In genomic region chrX:40912576-40912975, GRCh38 we compare ENCODE assay signal across 15 cellular contexts.
A peak's percentile ranks its signal among the peaks of the same experiment; 100 is the strongest.
DNase-seq lines count a peak whose midpoint lies in the region; ATAC-seq and TF ChIP-seq lines count a peak whose summit lies in the region.
"Had no signal": no experiment of that assay in that cellular context is flagged by ENCODE, and none has a peak within 500 bp of the region (broad histone marks: within the 10 kb centered on the region; RNA-seq: fewer than 3 reads in every experiment).

No MANE protein-coding gene starts in this region.

- peaks cover 24% of the 10 kb centered on the region for H3K4me1 ChIP-seq in RWPE2 (ENCODE audit: insufficient read depth, poor library complexity, severe bottlenecking)
- H3K4me1 ChIP-seq: gastrocnemius medialis, left ventricle myocardium inferior had no signal

- ATAC-seq in RWPE2 (ENCODE audit: low read depth) (peak; percentile 80), GM18870 (IDR thresholded peaks at IDR 0.05; ENCODE audit: unreplicated experiment) (no peak), GM21723 (IDR thresholded peaks at IDR 0.05; ENCODE audit: unreplicated experiment) (no peak)
- ATAC-seq: gastrocnemius medialis had no signal

- no peak for TF ChIP-seq CTCF in RWPE2 (IDR thresholded peaks at IDR 0.05; ENCODE audit: poor library complexity, severe bottlenecking)

- no peaks in the 10 kb centered on the region for H3K36me3 ChIP-seq in RWPE2 (ENCODE audit: low read depth)
- H3K36me3 ChIP-seq: gastrocnemius medialis, left ventricle myocardium inferior, ovary had no signal

- peak; percentile 48 for DNase-seq in ELR (ENCODE audit: low read depth)
- DNase-seq in NCI-H1694 treated with DMSO at 0.1 percent for 48 hours (lab: John Stamatoyannopoulos, UW), result peak; percentile 98
- DNase-seq in RWPE2 (ENCODE audit: low spot score), result peak; percentile 51
- peak; percentile 36 for DNase-seq in myocyte (ENCODE audit: low read depth)
- no peak for DNase-seq in NK-92 (lab: John Stamatoyannopoulos, UW; ENCODE audit: unreplicated experiment)
- DNase-seq: activated CD4-positive, CD25-positive, alpha-beta regulatory T cell treated with anti-CD3 and anti-CD28 coated beads, Interleukin-2, amount 50 U/mL, for 72 hours; activated effector memory CD4-positive, alpha-beta T cell treated with anti-CD3 and anti-CD28 coated beads, Interleukin-2, amount 50 U/mL, for 16 hours; gastrocnemius medialis; left ventricle myocardium inferior; NCI-H526 treated with DMSO at 0.1 percent for 48 hours; ovary; stimulated activated CD4-positive, alpha-beta T cell treated with anti-CD3 and anti-CD28 coated beads, Interleukin-4, amount 100 ng/mL, for 4 hours had no signal

- H3K4me3 ChIP-seq in RWPE2 (ENCODE audit: severe bottlenecking), result no peak overlapping the region
- H3K4me3 ChIP-seq: coronary artery, gastrocnemius medialis, left ventricle myocardium inferior, ovary had no signal

- H3K9me3 ChIP-seq in RWPE2 (ENCODE audit: severe bottlenecking), result no peaks in the 10 kb centered on the region
- H3K9me3 ChIP-seq: gastrocnemius medialis, left ventricle myocardium inferior, ovary had no signal

- H3K27me3 ChIP-seq in RWPE2 (ENCODE audit: insufficient read depth, poor library complexity, severe bottlenecking), result no peaks in the 10 kb centered on the region
- H3K27me3 ChIP-seq: ovary had no signal

- H3K27ac ChIP-seq in RWPE2 (ENCODE audit: poor library complexity, severe bottlenecking), result peak overlapping the region; percentile 55
- H3K27ac ChIP-seq: coronary artery, gastrocnemius medialis, left ventricle myocardium inferior, ovary had no signal
